ENCODE assay signal across 11 cellular contexts in genomic region chr15:73695773-73696640, GRCh38. TPM values are rescaled to one million over a fixed set of nuclear protein-coding genes. Genes with fewer than 3 reads are reported as not detected.
DNase-seq lines count a peak whose midpoint lies in the region; ATAC-seq and TF ChIP-seq lines count a peak whose summit lies in the region.
"Had no signal": no experiment of that assay in that cellular context is flagged by ENCODE, and none has a peak within 500 bp of the region (broad histone marks: within the 10 kb centered on the region; RNA-seq: fewer than 3 reads in every experiment).

No MANE protein-coding gene starts in this region.

- H3K36me3 Mint-ChIP-seq in activated naive CD8-positive, alpha-beta T cell = no peaks in the 10 kb centered on the region
- H3K36me3 Mint-ChIP-seq in activated naive CD8-positive, alpha-beta T cell treated with anti-CD3 and anti-CD28 coated beads for 36 hours = no peaks in the 10 kb centered on the region
- peaks cover 2% of the 10 kb centered on the region for H3K36me3 Mint-ChIP-seq in mesothelial cell of epicardium

- intact Hi-C loops in breast epithelium (cut with DNase I; ENCODE audit: low total_unique reads) = loop anchor here (1.0 kb wide), 1 partner anchor 22 kb away; no protein-coding TSS in a partner anchor
- intact Hi-C loops in upper lobe of right lung (cut with DNase I) = loop anchor here (10.0 kb wide), 1 partner anchor 61 kb away; the partner anchor contains the start of gene NPTN

- H3K36me3 ChIP-seq in breast epithelium (no peaks in the 10 kb centered on the region), upper lobe of right lung (no peaks in the 10 kb centered on the region)

- CTCF ChIA-PET in HEK293T (lab: Yijun Ruan, JAX) = interaction anchor here (1.7 to 7.8 kb wide), 4 partner anchors 11 to 61 kb away, joined by 6 to 87 read pairs (median 8); partner anchors contain the start of genes CD276 and NPTN

- H3K4me1 Mint-ChIP-seq in activated naive CD8-positive, alpha-beta T cell (ENCODE audit: low read depth) = peaks cover 17% of the 10 kb centered on the region
- peaks cover 23% of the 10 kb centered on the region for H3K4me1 Mint-ChIP-seq in activated naive CD8-positive, alpha-beta T cell treated with anti-CD3 and anti-CD28 coated beads for 36 hours
- H3K4me1 Mint-ChIP-seq in mesothelial cell of epicardium = peaks cover 16% of the 10 kb centered on the region

- H3K9me3 Mint-ChIP-seq in activated naive CD8-positive, alpha-beta T cell (ENCODE audit: low read depth) = no peaks in the 10 kb centered on the region
- no peaks in the 10 kb centered on the region for H3K9me3 Mint-ChIP-seq in activated naive CD8-positive, alpha-beta T cell treated with anti-CD3 and anti-CD28 coated beads for 36 hours
- no peaks in the 10 kb centered on the region for H3K9me3 Mint-ChIP-seq in mesothelial cell of epicardium

- no peaks in the 10 kb centered on the region for H3K27me3 ChIP-seq in breast epithelium
- H3K27me3 ChIP-seq in upper lobe of right lung = no peaks in the 10 kb centered on the region

- H3K4me3 ChIP-seq in breast epithelium (peak overlapping the region in 1 of 3 donors; percentile 26), upper lobe of right lung (no peak overlapping the region)

- H3K4me3 Mint-ChIP-seq in activated naive CD8-positive, alpha-beta T cell = peak overlapping the region; percentile 44
- H3K4me3 Mint-ChIP-seq in activated naive CD8-positive, alpha-beta T cell treated with anti-CD3 and anti-CD28 coated beads for 36 hours = no peak overlapping the region
- H3K4me3 Mint-ChIP-seq in mesothelial cell of epicardium = no peak overlapping the region

- POLR2A ChIA-PET in HEK293T (lab: Yijun Ruan, JAX) = interaction anchor here (1.0 to 1.1 kb wide), 2 partner anchors 13 to 62 kb away, joined by 3 to 4 read pairs; partner anchors contain the start of gene NPTN

- no peak for DNase-seq in activated naive CD8-positive, alpha-beta T cell treated with anti-CD3 and anti-CD28 coated beads for 36 hours
- DNase-seq in breast epithelium (ENCODE audit: low spot score in 2 of 2) = no peak
- no peak for DNase-seq in mesothelial cell of epicardium (ENCODE audit: low spot score in 2 of 2, unreplicated experiment in 2 of 2)
- DNase-seq in upper lobe of right lung = peak; percentile 56
- DNase-seq in DMS 273 (lab: John Stamatoyannopoulos, UW; ENCODE audit: unreplicated experiment) = no peak
- no peak for DNase-seq in retina
- no peak for DNase-seq in HEK293T (ENCODE audit: extremely low spot score)
- DNase-seq: NCI-H524, WERI-Rb-1 had no signal

- no peaks in the 10 kb centered on the region for H3K9me3 ChIP-seq in breast epithelium
- H3K9me3 ChIP-seq in upper lobe of right lung = no peaks in the 10 kb centered on the region

- H3K27ac Mint-ChIP-seq in activated naive CD8-positive, alpha-beta T cell = no peak overlapping the region
- no peak overlapping the region for H3K27ac Mint-ChIP-seq in activated naive CD8-positive, alpha-beta T cell treated with anti-CD3 and anti-CD28 coated beads for 36 hours
- H3K27ac Mint-ChIP-seq in mesothelial cell of epicardium = peak overlapping the region; percentile 71

- peaks cover 29% of the 10 kb centered on the region for H3K27me3 Mint-ChIP-seq in activated naive CD8-positive, alpha-beta T cell
- H3K27me3 Mint-ChIP-seq in activated naive CD8-positive, alpha-beta T cell treated with anti-CD3 and anti-CD28 coated beads for 36 hours = peaks cover 74% of the 10 kb centered on the region
- no peaks in the 10 kb centered on the region for H3K27me3 Mint-ChIP-seq in mesothelial cell of epicardium (ENCODE audit: low read depth)

- H3K4me1 ChIP-seq in breast epithelium = peaks cover 10 to 12% of the 10 kb centered on the region in 2 donors
- H3K4me1 ChIP-seq in upper lobe of right lung = peaks cover 40% of the 10 kb centered on the region

- TF ChIP-seq CTCF in breast epithelium (IDR thresholded peaks at IDR 0.05) = no peak
- no peak for TF ChIP-seq CTCF in mesothelial cell of epicardium (IDR thresholded peaks at IDR 0.05; ENCODE audit: unreplicated experiment)
- TF ChIP-seq CTCF in upper lobe of right lung (IDR thresholded peaks at IDR 0.05) = no peak

- H3K27ac ChIP-seq in breast epithelium = peak overlapping the region; percentile 33 to 74
- no peak overlapping the region for H3K27ac ChIP-seq in upper lobe of right lung
- H3K27ac ChIP-seq: WERI-Rb-1 had no signal

- no peak for ATAC-seq in upper lobe of right lung

- TF ChIP-seq POLR2A in breast epithelium (IDR thresholded peaks at IDR 0.05) = no peak

TF ChIP-seq in HEK293T, 16 proteins besides CTCF, POLR2A, EP300 and RAD21:
- TF ChIP-seq LEF1 (IDR thresholded peaks at IDR 0.05; ENCODE audit: borderline replicate concordance) (no peak), SP1 (IDR thresholded peaks at IDR 0.05) (no peak), BHLHE40 (IDR thresholded peaks at IDR 0.05; ENCODE audit: borderline replicate concordance) (no peak), TARDBP (IDR thresholded peaks at IDR 0.05) (no peak), HDGF (IDR thresholded peaks at IDR 0.05; ENCODE audit: borderline replicate concordance) (no peak)

RNA-seq across cellular contexts. Expression of gene CD276, which starts 11.8 kb away (rescaled TPM):
- total RNA-seq in activated naive CD8-positive, alpha-beta T cell treated with anti-CD3 and anti-CD28 coated beads for 36 hours = 1 to 10 TPM; 1.6 to 2.1 TPM
- total RNA-seq in breast epithelium = 100 to 1,000 TPM in 1 of 3 donors, 10 to 100 TPM in 2; 20.9 to 119 (median 73.7) TPM
- 174 to 179 TPM (median 178 TPM) in 3 replicates for total RNA-seq in mesothelial cell of epicardium
- 60.8 TPM for total RNA-seq in upper lobe of right lung

RNA-seq across cellular contexts. Expression of gene INSYN1, which starts 57.1 kb away (rescaled TPM):
- total RNA-seq in activated naive CD8-positive, alpha-beta T cell treated with anti-CD3 and anti-CD28 coated beads for 36 hours = not detected
- total RNA-seq in breast epithelium = 1 to 10 TPM; 1.9 to 8.3 (median 2.0) TPM
- total RNA-seq in mesothelial cell of epicardium = 11.7 to 13.2 TPM (median 12.7 TPM) in 3 replicates
- total RNA-seq in upper lobe of right lung = 6.2 TPM
- total RNA-seq: mononuclear cell had no signal

Comparison
In these comparisons a context has a peak if more than half of its experiments do, and no peak if none do; other contexts are left out.
1. RNA of gene CD276, which starts 11.8 kb away (total RNA-seq): 174 to 179 TPM in mesothelial cell of epicardium, 20.9 to 119 TPM in breast epithelium and 60.8 TPM in upper lobe of right lung (single experiment); 1.6 to 2.1 TPM in activated naive CD8-positive, alpha-beta T cell treated with anti-CD3 and anti-CD28 coated beads for 36 hours; every median in the first group is over 4 times any median in the second.